In the genomic region with DNA sequence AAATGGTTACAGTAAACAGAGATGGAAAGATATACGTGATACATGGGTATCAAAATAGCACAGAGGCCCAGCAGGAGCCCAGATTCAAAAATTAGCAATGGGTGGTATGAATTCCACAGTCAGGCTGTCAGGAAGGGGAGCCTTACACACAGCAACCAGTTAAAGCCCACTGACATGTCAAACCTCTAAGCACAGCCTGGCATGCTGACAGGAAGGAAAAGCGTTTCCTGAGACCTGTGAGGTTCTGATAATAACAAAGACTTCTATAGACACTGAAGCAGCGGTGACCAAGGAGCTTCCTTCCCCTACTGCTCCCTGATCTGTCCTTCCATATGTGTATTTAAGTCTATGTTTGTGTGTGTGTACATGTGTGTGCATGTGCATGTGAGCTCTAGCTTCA, we compare ENCODE assay signal across 19 cellular contexts.
"Had no signal": no experiment of that assay in that cellular context is flagged by ENCODE, and none has a peak within 500 bp of the region (broad histone marks: within the 10 kb centered on the region; RNA-seq: fewer than 3 reads in every experiment).

No MANE protein-coding gene starts in this region.

- H3K27me3 ChIP-seq: colonic mucosa, hepatocyte, left lung, neural progenitor cell, right atrium auricular region, transverse colon, upper lobe of right lung, uterus had no signal

- H3K79me2 ChIP-seq: hepatocyte, parathyroid adenoma had no signal

- H3K27ac ChIP-seq: colonic mucosa, hepatocyte, left lung, neural progenitor cell, parathyroid adenoma, prostate gland, right atrium auricular region, transverse colon, upper lobe of right lung, uterus had no signal

- H3K4me3 ChIP-seq: colonic mucosa, hepatocyte, left lung, mucosa of descending colon, neural progenitor cell, prostate gland, right atrium auricular region, transverse colon, upper lobe of right lung, uterus had no signal

- H3K4me2 ChIP-seq: hepatocyte, neural progenitor cell had no signal

- DNase-seq: colonic mucosa; effector memory CD8-positive, alpha-beta T cell; head of caudate nucleus; kidney; left lung; mesenchymal stem cell; mucosa of descending colon; naive B cell; stimulated activated CD4-positive, alpha-beta T cell treated with anti-CD3 and anti-CD28 coated beads, Interleukin-2, amount 100 ng/mL, for 24 hours; stimulated activated CD4-positive, alpha-beta T cell treated with anti-CD3 and anti-CD28 coated beads, Interleukin-4, amount 100 ng/mL, for 24 hours; stimulated activated naive CD8-positive, alpha-beta T cell treated with anti-CD3 and anti-CD28 coated beads, Interleukin-15, Interleukin-2, amounts not matched to agents 100 U/mL and 50 U/mL, for 24 hours; transverse colon; upper lobe of right lung; uterus had no signal

- H3K36me3 ChIP-seq: colonic mucosa, left lung, neural progenitor cell, transverse colon, upper lobe of right lung, uterus had no signal

- H2AFZ ChIP-seq: hepatocyte, neural progenitor cell, parathyroid adenoma had no signal

- H3K9me3 ChIP-seq: colonic mucosa, left lung, mucosa of descending colon, prostate gland, right atrium auricular region, transverse colon, upper lobe of right lung, uterus had no signal

- H3K9ac ChIP-seq: neural progenitor cell, parathyroid adenoma had no signal

- H3K4me1 ChIP-seq: colonic mucosa, left lung, parathyroid adenoma, prostate gland, right atrium auricular region, transverse colon, upper lobe of right lung, uterus had no signal
